8 cellular contexts compared by ENCODE assay signal in the genomic region with DNA sequence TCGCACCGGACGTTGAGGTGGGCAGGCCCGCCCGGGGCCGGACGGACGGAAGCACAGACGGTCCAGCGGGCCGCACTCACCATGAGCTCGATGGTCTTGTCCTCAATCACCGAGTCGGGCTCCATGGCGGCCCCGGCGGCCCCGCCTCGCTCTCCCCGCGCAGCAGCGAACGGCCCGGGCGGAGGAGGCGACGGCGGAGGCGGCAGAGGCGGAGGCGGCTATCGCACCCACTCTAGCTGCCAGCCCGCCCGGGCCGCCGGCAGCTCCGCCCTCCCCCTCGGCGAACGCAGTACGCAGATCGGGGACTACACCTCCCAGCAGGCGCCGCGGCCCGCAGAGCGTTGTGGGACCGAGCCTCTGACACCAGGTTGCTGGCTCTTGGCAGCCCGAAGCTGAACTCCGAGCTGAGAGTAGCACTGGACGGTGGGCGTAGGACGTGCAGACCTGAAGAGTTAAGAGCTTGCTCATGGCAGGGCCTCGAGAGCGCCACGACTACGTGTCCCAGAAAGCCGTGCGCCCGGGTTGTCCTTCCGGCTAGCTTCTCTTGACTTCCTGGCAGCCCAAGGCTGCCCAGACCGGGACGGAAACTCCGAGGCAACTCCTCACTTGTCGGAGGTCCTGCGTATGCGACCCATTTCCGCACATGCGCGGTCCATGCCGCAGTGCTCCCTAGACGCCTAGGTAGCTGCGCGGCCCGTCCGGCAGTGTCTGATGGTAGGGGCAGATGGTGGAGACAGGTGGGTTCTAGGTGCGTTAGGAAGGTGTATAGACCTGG. TPM values are rescaled to one million over a fixed set of nuclear protein-coding genes. Genes with fewer than 3 reads are reported as not detected.
DNase-seq lines count a peak whose midpoint lies in the region; ATAC-seq and TF ChIP-seq lines count a peak whose summit lies in the region.

Gene FBXW11, minus strand, starts transcription at position 261 of the 775 bp plus-strand sequence. Its CDS starts 136 bp downstream, at position 125.

- no peaks in the 10 kb centered on the region for H3K9me3 ChIP-seq in BLaER1
- no peaks in the 10 kb centered on the region for H3K9me3 ChIP-seq in left lung

- peaks cover 42% of the 10 kb centered on the region for H4K20me1 ChIP-seq in BLaER1

- H3K4me1 ChIP-seq in BLaER1 (peaks cover 40% of the 10 kb centered on the region), left lung (peaks cover 24 to 51% of the 10 kb centered on the region in 2 donors)

- H3K27ac ChIP-seq in BLaER1 (peak within 1 kb of the TSS; percentile 96), left lung (peak within 1 kb of the TSS; percentile 95 to 98)

- H3K36me3 ChIP-seq in BLaER1 (no peaks in the 10 kb centered on the region), left lung (no peaks in the 10 kb centered on the region)

- no peaks in the 10 kb centered on the region for H3K27me3 ChIP-seq in BLaER1
- H3K27me3 ChIP-seq in left lung, result no peaks in the 10 kb centered on the region

- H3K9ac ChIP-seq in BLaER1, result peak within 1 kb of the TSS; percentile 97

- H3K4me2 ChIP-seq in BLaER1, result peak within 1 kb of the TSS; percentile 96

- DNase-seq in NCI-H69 (lab: John Stamatoyannopoulos, UW) (peak; percentile 99), dedifferentiated amniotic fluid mesenchymal stem cell (ENCODE audit: extremely low spot score) (peak; percentile 98), left lung (peak; percentile 98 to 99)
- peak; percentile 93 for DNase-seq in activated CD4-positive, alpha-beta T cell treated with anti-CD3 and anti-CD28 coated beads, Interleukin-2, amount 50 U/mL, for 1 hour
- DNase-seq in stimulated activated CD4-positive, alpha-beta T cell treated with anti-CD3 and anti-CD28 coated beads, Interleukin-2, amount 100 ng/mL, for 48 hours, result peak; percentile 86 to 90

- H3K4me3 ChIP-seq in BLaER1, result peak within 1 kb of the TSS; percentile 99
- H3K4me3 ChIP-seq in left lung, result peak within 1 kb of the TSS; percentile 66 to 87

- ATAC-seq in GM19328 (IDR thresholded peaks at IDR 0.05; ENCODE audit: unreplicated experiment) (peak; percentile 83), HG03520 (IDR thresholded peaks at IDR 0.05; ENCODE audit: unreplicated experiment) (peak; percentile 78), left lung (peak; percentile 90)

- intact Hi-C loops in left lung (cut with DNase I), result no loop called here

- no peak for TF ChIP-seq CTCF in left lung (IDR thresholded peaks at IDR 0.05)

RNA-seq across cellular contexts. Expression of gene FBXW11, which starts in this region (rescaled TPM):
- 10 to 100 TPM; 47.6 to 56.8 TPM for total RNA-seq in left lung

Comparison
In these comparisons a context has a peak if more than half of its experiments do, and no peak if none do; other contexts are left out.
1. Peak in every context shown above with its lines: DNase-seq, ATAC-seq, H3K4me3 ChIP-seq and H3K27ac ChIP-seq.